ENCODE assay signal across 25 cellular contexts in the genomic region with DNA sequence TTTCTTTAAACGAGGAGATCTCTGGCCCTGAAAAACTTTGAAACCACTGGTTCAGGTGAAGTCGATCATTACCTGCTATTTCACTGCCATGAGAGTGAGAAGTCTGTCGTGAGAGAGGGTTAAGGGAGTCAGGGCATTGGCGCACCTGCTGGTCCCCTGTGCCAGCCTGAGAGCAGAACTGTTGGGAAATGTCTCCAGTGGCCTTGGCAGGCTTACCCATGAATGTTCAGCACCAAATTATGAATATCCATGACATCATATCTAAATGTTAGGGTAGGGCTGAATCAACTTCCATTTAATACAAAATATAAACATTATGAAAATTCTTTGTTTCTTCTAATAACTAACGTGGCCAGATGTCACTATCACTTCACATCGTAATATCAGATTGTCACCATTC.
DNase-seq lines count a peak whose midpoint lies in the region; ATAC-seq, FAIRE-seq and TF ChIP-seq lines count a peak whose summit lies in the region.
"Had no signal": no experiment of that assay in that cellular context is flagged by ENCODE, and none has a peak within 500 bp of the region (broad histone marks: within the 10 kb centered on the region; RNA-seq: fewer than 3 reads in every experiment).

No MANE protein-coding gene starts in this region.

- in situ Hi-C loops in gastrocnemius medialis (cut with MboI; ENCODE audit: low sequenced_read_pairs in 4 of 4): no loop called here

- H3K4me1 ChIP-seq in right atrium auricular region (no peaks in the 10 kb centered on the region), body of pancreas (peaks cover 9% of the 10 kb centered on the region), gastrocnemius medialis (peaks cover 30 to 32% of the 10 kb centered on the region in 2 donors)
- H3K4me1 ChIP-seq: Caco-2, SJCRH30 had no signal

- no peak for TF ChIP-seq CTCF in right atrium auricular region (IDR thresholded peaks at IDR 0.05)
- no peak for TF ChIP-seq CTCF in body of pancreas (IDR thresholded peaks at IDR 0.05)
- no peak for TF ChIP-seq CTCF in gastrocnemius medialis (IDR thresholded peaks at IDR 0.05 in 4 of 5, conservative IDR thresholded peaks at IDR 0.05 in 1 of 5)

- H3K9me3 ChIP-seq in right atrium auricular region (no peaks in the 10 kb centered on the region), body of pancreas (no peaks in the 10 kb centered on the region), gastrocnemius medialis (no peaks in the 10 kb centered on the region)
- H3K9me3 ChIP-seq: Caco-2, SJCRH30 had no signal

- ATAC-seq in Right ventricle myocardium superior (ENCODE audit: poor library complexity) (peak; percentile 94), body of pancreas (peak; percentile 97), left lobe of liver (peak; percentile 89), gastrocnemius medialis (peak; percentile 99 to 100), HG02938 (IDR thresholded peaks at IDR 0.05; ENCODE audit: unreplicated experiment) (no peak)
- ATAC-seq: CD8-positive, alpha-beta T cell; SK-N-SH treated with all-trans-retinoic acid at 6 μM for 48 hours had no signal

- 47 to 53% methylated on average over 6 of the region's 6 CpGs for WGBS in body of pancreas, 2 donors

- H3K27ac ChIP-seq in right atrium auricular region: no peak overlapping the region
- peak overlapping the region in 1 of 4 donors; percentile 14 for H3K27ac ChIP-seq in body of pancreas
- H3K27ac ChIP-seq in gastrocnemius medialis: peak overlapping the region; percentile 51 to 71 (median 60)
- H3K27ac ChIP-seq: C4-2B, HL-60, SJCRH30 had no signal

- no peak for FAIRE-seq in frontal cortex (lab: Jason Lieb, UNC)
- FAIRE-seq: GM12892, GM19239, H1, RCC 7860 had no signal

- H3K27me3 ChIP-seq in right atrium auricular region (no peaks in the 10 kb centered on the region), body of pancreas (no peaks in the 10 kb centered on the region), gastrocnemius medialis (no peaks in the 10 kb centered on the region)
- H3K27me3 ChIP-seq: SJCRH30 had no signal

- H3K4me3 ChIP-seq in right atrium auricular region (no peak overlapping the region), body of pancreas (no peak overlapping the region), gastrocnemius medialis (no peak overlapping the region)
- H3K4me3 ChIP-seq: SJCRH30 had no signal

- DNase-seq in Right ventricle myocardium superior: peak; percentile 59
- no peak for DNase-seq in right atrium auricular region (ENCODE audit: low spot score)
- DNase-seq in body of pancreas: peak; percentile 68 to 79 (median 76)
- DNase-seq in left lobe of liver (ENCODE audit: low spot score): no peak
- DNase-seq in gastrocnemius medialis: peak; percentile 80 to 90
- DNase-seq in frontal cortex (ENCODE audit: low spot score in 2 of 2): no peak
- no peak for DNase-seq in NCI-H2227 (lab: John Stamatoyannopoulos, UW; ENCODE audit: unreplicated experiment)
- DNase-seq: Caco-2; CD8-positive, alpha-beta T cell; DMS79; HCEC 1CT; NCI-H1048; NCI-H187 treated with DMSO at 0.1 percent for 48 hours; NCI-H2171 treated with DMSO at 0.1 percent for 48 hours; NCI-H524; OCI-M1; SJCRH30 had no signal

- intact Hi-C loops in Right ventricle myocardium superior (cut with DNase I): no loop called here
- intact Hi-C loops in body of pancreas (cut with DNase I): no loop called here
- intact Hi-C loops in gastrocnemius medialis (cut with DNase I; ENCODE audit: low total_unique reads): loop anchor here (1.0 kb wide), 1 partner anchor 33 kb away; no protein-coding TSS in a partner anchor

- H3K36me3 ChIP-seq in right atrium auricular region (no peaks in the 10 kb centered on the region), body of pancreas (replicated peaks in 1 of 2; ENCODE audit: insufficient read depth in 1 of 2, low read depth in 2 of 2) (no peaks in the 10 kb centered on the region), gastrocnemius medialis (no peaks in the 10 kb centered on the region)
- H3K36me3 ChIP-seq: SJCRH30 had no signal

- no peak for TF ChIP-seq POLR2A in body of pancreas (IDR thresholded peaks at IDR 0.05)
- no peak for TF ChIP-seq POLR2A in gastrocnemius medialis (IDR thresholded peaks at IDR 0.05)

Comparison
In these comparisons a context has a peak if more than half of its experiments do, and no peak if none do; other contexts are left out.
1. DNase-seq: peak in Right ventricle myocardium superior (single experiment), body of pancreas (4 of 4) and gastrocnemius medialis (2 of 2); none in right atrium auricular region (single experiment), left lobe of liver (single experiment), frontal cortex (0 of 2) and NCI-H2227 (single experiment).
2. H3K27ac ChIP-seq: peak in gastrocnemius medialis (4 of 4); none in right atrium auricular region (0 of 2).